Comparison of ENCODE assay signal across 8 cellular contexts in genomic region chr18:46070683-46071614, GRCh38. TPM values are rescaled to one million over a fixed set of nuclear protein-coding genes. Genes with fewer than 3 reads are reported as not detected.
DNase-seq lines count a peak whose midpoint lies in the region; ATAC-seq, FAIRE-seq and TF ChIP-seq lines count a peak whose summit lies in the region.

No MANE protein-coding gene starts in this region.

- H3K4me1 ChIP-seq in DOHH2 (ENCODE audit: control insufficient read depth, low read length) (peaks cover 23% of the 10 kb centered on the region), adipocyte (ENCODE audit: control insufficient read depth, insufficient read depth, low read length) (peaks cover 19% of the 10 kb centered on the region), kidney (ENCODE audit: control insufficient read depth in 1 of 2, insufficient read depth in 1 of 2, low read depth in 1 of 2, low read length in 2 of 2) (peaks cover 4 to 13% of the 10 kb centered on the region in 2 donors), stomach (peaks cover 17 to 57% (median 39%) of the 10 kb centered on the region in 4 donors)

- H3K27ac ChIP-seq in DOHH2 (ENCODE audit: low read depth, low read length): no peak overlapping the region
- H3K27ac ChIP-seq in kidney (ENCODE audit: low read depth in 2 of 2, low read length in 2 of 2): no peak overlapping the region
- H3K27ac ChIP-seq in stomach: peak overlapping the region in 4 of 5 donors; percentile 71 to 85 (median 78)

- no peaks in the 10 kb centered on the region for H4K20me1 ChIP-seq in DOHH2 (ENCODE audit: control insufficient read depth, insufficient read depth, low read depth, low read length)

- no peaks in the 10 kb centered on the region for H3K36me3 ChIP-seq in DOHH2 (ENCODE audit: control insufficient read depth, low read length)
- H3K36me3 ChIP-seq in adipocyte (ENCODE audit: control insufficient read depth, insufficient read depth, low read length, severe bottlenecking): no peaks in the 10 kb centered on the region
- H3K36me3 ChIP-seq in kidney (ENCODE audit: control insufficient read depth in 1 of 2, insufficient read depth in 2 of 2, low read length in 2 of 2): no peaks in the 10 kb centered on the region
- no peaks in the 10 kb centered on the region for H3K36me3 ChIP-seq in stomach

- H3K79me2 ChIP-seq in DOHH2 (ENCODE audit: control insufficient read depth, low read length): no peaks in the 10 kb centered on the region

- ATAC-seq in HG03469 (IDR thresholded peaks at IDR 0.05; ENCODE audit: unreplicated experiment): no peak
- ATAC-seq in GM21619 (IDR thresholded peaks at IDR 0.05; ENCODE audit: unreplicated experiment): no peak

- no peaks in the 10 kb centered on the region for H3K9me3 ChIP-seq in DOHH2 (ENCODE audit: control insufficient read depth, insufficient read depth, low read length)
- no peaks in the 10 kb centered on the region for H3K9me3 ChIP-seq in adipocyte (ENCODE audit: control insufficient read depth, low read length)
- no peaks in the 10 kb centered on the region for H3K9me3 ChIP-seq in kidney (ENCODE audit: control insufficient read depth in 1 of 2, low read length in 2 of 2)
- H3K9me3 ChIP-seq in stomach: no peaks in the 10 kb centered on the region

- H3K27me3 ChIP-seq in DOHH2 (ENCODE audit: control insufficient read depth, low read length): peaks cover 19% of the 10 kb centered on the region
- H3K27me3 ChIP-seq in adipocyte (replicated peaks; ENCODE audit: control insufficient read depth, insufficient read depth, low read length): no peaks in the 10 kb centered on the region
- H3K27me3 ChIP-seq in stomach: no peaks in the 10 kb centered on the region

- no peak for FAIRE-seq in kidney (lab: Jason Lieb, UNC)

- TF ChIP-seq EP300 in stomach (IDR thresholded peaks at IDR 0.05): no peak

- H3K4me3 ChIP-seq in DOHH2 (ENCODE audit: low read length) (no peak overlapping the region), adipocyte (ENCODE audit: low read length) (peak overlapping the region; percentile 91), kidney (ENCODE audit: low read length in 2 of 2) (peak overlapping the region; percentile 53 to 59), stomach (peak overlapping the region; percentile 70 to 94 (median 90))

- H3K9me2 ChIP-seq in DOHH2 (replicated peaks; ENCODE audit: control insufficient read depth, low read length): no peaks in the 10 kb centered on the region

- H3K4me2 ChIP-seq in DOHH2 (ENCODE audit: low read length): peak overlapping the region; percentile 37

- in situ Hi-C loops in KBM-7 (cut with MboI; ENCODE audit: low pct_unique_long_range_greater_than_20kb, low sequenced_read_pairs): loop anchor here (25.0 kb wide), 1 partner anchor 409 kb away; no protein-coding TSS in a partner anchor

- TF ChIP-seq CTCF in DOHH2 (IDR thresholded peaks at IDR 0.05; ENCODE audit: low read depth, low read length, poor library complexity, severe bottlenecking) (no peak), kidney (IDR thresholded peaks at IDR 0.05; ENCODE audit: borderline replicate concordance, extremely low read depth, insufficient read depth) (no peak), stomach (IDR thresholded peaks at IDR 0.05) (no peak)

- DNase-seq in KBM-7: peak; percentile 81
- DNase-seq in adipocyte (ENCODE audit: low read depth): no peak
- no peak for DNase-seq in kidney
- DNase-seq in stomach: no peak
- no peak for DNase-seq in T1000 (lab: John Stamatoyannopoulos, UW)

- TF ChIP-seq POLR2A in stomach (IDR thresholded peaks at IDR 0.05): no peak

- intact Hi-C loops in kidney (cut with DNase I): no loop called here
- intact Hi-C loops in stomach (cut with DNase I; ENCODE audit: low total_unique reads): loop anchor here (10.0 kb wide), 1 partner anchor 106 kb away; the partner anchor contains the start of gene EPG5

- H3F3A ChIP-seq in DOHH2 (ENCODE audit: control insufficient read depth, insufficient read depth): peaks cover 9% of the 10 kb centered on the region

- WGBS in stomach, 5 donors: 43 to 59% (median 48%) methylated on average over 11 to 13 of the region's 13 CpGs

- peak overlapping the region; percentile 90 for H3K9ac ChIP-seq in adipocyte (ENCODE audit: low read length)
- H3K9ac ChIP-seq in kidney (ENCODE audit: low read length in 2 of 2): peak overlapping the region; percentile 43 to 55

RNA-seq across cellular contexts. Expression of gene PSTPIP2, which starts 1.1 kb away (rescaled TPM):
- 11.1 TPM for total RNA-seq in kidney
- polyA plus RNA-seq in kidney (ENCODE audit: insufficient read depth, low read depth, low replicate concordance): 1.3 TPM
- total RNA-seq in stomach: 1 to 10 TPM; 1.2 to 7.8 (median 2.9) TPM
- polyA plus RNA-seq in stomach: 10 to 100 TPM in 1 of 3 donors, 1 to 10 TPM in 2; 6.6 to 11.0 (median 9.2) TPM

RNA-seq across cellular contexts. Expression of gene ATP5F1A, which starts 27.1 kb away (rescaled TPM):
- total RNA-seq in kidney (417 TPM), stomach (100 to 1,000 TPM in 4 of 5 donors, 10 to 100 TPM in 1; 82.9 to 631 (median 583) TPM)
- polyA plus RNA-seq in kidney (ENCODE audit: insufficient read depth, low read depth, low replicate concordance) (1,054 TPM), stomach (100 to 1,000 TPM; 275 to 406 (median 372) TPM)

RNA-seq across cellular contexts. Expression of gene HAUS1, which starts 33.2 kb away (rescaled TPM):
- total RNA-seq in kidney (18.6 TPM), stomach (10 to 100 TPM in 2 of 5 donors, 1 to 10 TPM in 2, not detected in 1; 2.2 to 32.3 (median 16.7) TPM)
- polyA plus RNA-seq in kidney (ENCODE audit: insufficient read depth, low read depth, low replicate concordance) (22.2 TPM), stomach (10 to 100 TPM; 23.5 to 32.1 (median 28.6) TPM)

Comparison
In these comparisons a context has a peak if more than half of its experiments do, and no peak if none do; other contexts are left out.
1. H3K27ac ChIP-seq: peak in stomach (4 of 5); none in DOHH2 (single experiment) and kidney (0 of 2).